ENCODE assay signal across 28 cellular contexts in genomic region chr2:177886824-177887223, GRCh38.
"Had no signal": no experiment of that assay in that cellular context is flagged by ENCODE, and none has a peak within 500 bp of the region (broad histone marks: within the 10 kb centered on the region; RNA-seq: fewer than 3 reads in every experiment).

No MANE protein-coding gene starts in this region.

- H3K4me3 ChIP-seq: SJCRH30, SK-N-MC had no signal

- H3K9me3 ChIP-seq: SJCRH30 had no signal

- H3K27ac Mint-ChIP-seq: activated CD4-positive, alpha-beta T cell treated with anti-CD3 and anti-CD28 coated beads, Interleukin-2, amount 10 ng/mL, durations not matched to agents 24 days and 14 days; activated CD8-positive, alpha-beta T cell treated with anti-CD3 and anti-CD28 coated beads, Interleukin-2, amount 10 ng/mL, durations not matched to agents 7 days and 5 days; activated naive CD4-positive, alpha-beta T cell treated with anti-CD3 and anti-CD28 coated beads, Interleukin-2, amount 50 U/mL, for 24 hours; activated naive CD8-positive, alpha-beta T cell treated with anti-CD3 and anti-CD28 coated beads, Interleukin-2, amount 10 ng/mL, durations not matched to agents 7 days and 5 days; activated T-cell treated with anti-CD3 and anti-CD28 coated beads, Interleukin-2, amount 50 U/mL, for 24 hours; activated T-helper 2 cell treated with anti-CD3 and anti-CD28 coated beads, Interferon-gamma antibody, Interleukin-2, Interleukin-4, amounts not matched to agents 10 μg/mL and 5 μg/mL and 100 μg/mL, durations not matched to agents 14 hours and 24 hours and 36 hours; brain had no signal

- DNase-seq: activated CD4-positive, alpha-beta T cell treated with anti-CD3 and anti-CD28 coated beads for 1 hour; activated CD4-positive, alpha-beta T cell treated with anti-CD3 and anti-CD28 coated beads, Interleukin-2, amount 10 ng/mL, durations not matched to agents 24 days and 14 days; activated CD4-positive, alpha-beta T cell treated with anti-CD3 and anti-CD28 coated beads, Interleukin-2, amount 50 U/mL, for 4 hours; activated CD4-positive, CD25-positive, alpha-beta regulatory T cell; activated CD8-positive, alpha-beta T cell treated with anti-CD3 and anti-CD28 coated beads, Interleukin-2, amount 10 ng/mL, durations not matched to agents 7 days and 5 days; activated gamma-delta T cell; activated naive CD4-positive, alpha-beta T cell treated with Interleukin-2 at 50 U/mL for 16 hours; activated naive CD8-positive, alpha-beta T cell treated with anti-CD3 and anti-CD28 coated beads, Interleukin-2, amount 10 ng/mL, durations not matched to agents 7 days and 5 days; activated T-cell treated with anti-CD3 and anti-CD28 coated beads, Interleukin-2, amount 50 U/mL, for 24 hours; amygdala; caudate nucleus; MM.1S; MV-4-11; NCI-H1092; NCI-H1436 treated with DMSO at 0.1 percent for 48 hours; NCI-H1694 treated with DMSO at 0.1 percent for 48 hours; NCI-H2029; NCI-H345; NCI-H524 treated with DMSO at 0.1 percent for 48 hours; SHP77; SJCRH30; T1000; WERI-Rb-1 had no signal

- H3K4me1 ChIP-seq: SJCRH30 had no signal

- H3K4me3 Mint-ChIP-seq: activated CD4-positive, alpha-beta T cell treated with anti-CD3 and anti-CD28 coated beads, Interleukin-2, amount 10 ng/mL, durations not matched to agents 24 days and 14 days; activated CD8-positive, alpha-beta T cell treated with anti-CD3 and anti-CD28 coated beads, Interleukin-2, amount 10 ng/mL, durations not matched to agents 7 days and 5 days; activated naive CD4-positive, alpha-beta T cell treated with anti-CD3 and anti-CD28 coated beads, Interleukin-2, amount 50 U/mL, for 24 hours; activated naive CD8-positive, alpha-beta T cell treated with anti-CD3 and anti-CD28 coated beads, Interleukin-2, amount 10 ng/mL, durations not matched to agents 7 days and 5 days; activated T-cell treated with anti-CD3 and anti-CD28 coated beads, Interleukin-2, amount 50 U/mL, for 24 hours; brain had no signal

- H3K27ac ChIP-seq: KMS-11, SJCRH30, SK-N-MC, WERI-Rb-1 had no signal

- H3K4me1 Mint-ChIP-seq: activated CD4-positive, alpha-beta T cell treated with anti-CD3 and anti-CD28 coated beads, Interleukin-2, amount 10 ng/mL, durations not matched to agents 24 days and 14 days; activated naive CD4-positive, alpha-beta T cell treated with anti-CD3 and anti-CD28 coated beads, Interleukin-2, amount 50 U/mL, for 24 hours; activated naive CD8-positive, alpha-beta T cell treated with anti-CD3 and anti-CD28 coated beads, Interleukin-2, amount 10 ng/mL, durations not matched to agents 7 days and 5 days had no signal

- H3K9me3 Mint-ChIP-seq: activated CD4-positive, alpha-beta T cell treated with anti-CD3 and anti-CD28 coated beads, Interleukin-2, amount 10 ng/mL, durations not matched to agents 24 days and 14 days; activated naive CD4-positive, alpha-beta T cell treated with anti-CD3 and anti-CD28 coated beads, Interleukin-2, amount 50 U/mL, for 24 hours; activated naive CD8-positive, alpha-beta T cell treated with anti-CD3 and anti-CD28 coated beads, Interleukin-2, amount 10 ng/mL, durations not matched to agents 7 days and 5 days; activated T-cell treated with anti-CD3 and anti-CD28 coated beads, Interleukin-2, amount 50 U/mL, for 24 hours; activated T-helper 2 cell treated with anti-CD3 and anti-CD28 coated beads, Interferon-gamma antibody, Interleukin-2, Interleukin-4, amounts not matched to agents 10 μg/mL and 5 μg/mL and 100 μg/mL, durations not matched to agents 14 hours and 24 hours and 36 hours; brain had no signal

- H3K9ac ChIP-seq: KMS-11 had no signal

- H3K36me3 ChIP-seq: SJCRH30, WERI-Rb-1 had no signal

- H3K27me3 Mint-ChIP-seq: activated T-cell treated with anti-CD3 and anti-CD28 coated beads, Interleukin-2, amount 50 U/mL, for 24 hours had no signal

- H3K36me3 Mint-ChIP-seq: activated naive CD4-positive, alpha-beta T cell treated with anti-CD3 and anti-CD28 coated beads, Interleukin-2, amount 50 U/mL, for 24 hours; activated naive CD8-positive, alpha-beta T cell treated with anti-CD3 and anti-CD28 coated beads, Interleukin-2, amount 10 ng/mL, durations not matched to agents 7 days and 5 days; brain had no signal
